Comparison of ENCODE assay signal across 16 cellular contexts in the genomic region with DNA sequence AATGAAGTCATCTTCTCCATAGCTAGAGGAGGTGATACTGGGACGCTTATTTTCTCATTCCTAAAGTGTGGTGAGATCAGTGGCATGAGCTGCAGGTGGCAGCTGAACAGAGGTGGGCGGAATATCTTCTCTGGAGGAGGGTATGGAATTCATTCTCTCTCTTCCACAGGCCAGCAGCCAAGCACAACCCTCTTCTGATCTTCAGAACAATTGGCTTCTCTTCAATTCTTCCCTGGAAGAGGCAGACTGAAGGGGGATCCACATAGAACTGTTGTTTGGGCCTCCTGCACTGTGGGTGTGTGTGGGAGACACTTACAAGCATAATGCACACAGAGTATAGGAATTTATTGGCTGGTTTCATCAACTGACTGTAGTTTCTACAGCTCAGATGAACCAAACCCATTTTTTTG.
DNase-seq lines count a peak whose midpoint lies in the region; TF ChIP-seq lines count a peak whose summit lies in the region.
"Had no signal": no experiment of that assay in that cellular context is flagged by ENCODE, and none has a peak within 500 bp of the region (broad histone marks: within the 10 kb centered on the region; RNA-seq: fewer than 3 reads in every experiment).

No MANE protein-coding gene starts in this region.

- intact Hi-C loops in dorsolateral prefrontal cortex (cut with DNase I) (no loop called here), posterior cingulate gyrus (cut with DNase I) (no loop called here)

- H3K23ac ChIP-seq in mesenchymal stem cell (ENCODE audit: low read length in 2 of 2) = no peak overlapping the region

- H3K27me3 ChIP-seq in BLaER1 = no peaks in the 10 kb centered on the region
- H3K27me3 ChIP-seq in dorsolateral prefrontal cortex = no peaks in the 10 kb centered on the region
- H3K27me3 ChIP-seq in mesenchymal stem cell (ENCODE audit: control insufficient read depth in 1 of 2, insufficient read depth in 1 of 2, low read length in 2 of 2) = peaks cover 0 to 14% of the 10 kb centered on the region in 2 experiments
- no peaks in the 10 kb centered on the region for H3K27me3 ChIP-seq in MG63
- H3K27me3 ChIP-seq: adrenal gland, Peyer's patch had no signal

- no peak overlapping the region for H4K8ac ChIP-seq in mesenchymal stem cell (ENCODE audit: low read length)

- WGBS in mesenchymal stem cell = 93% methylated on average over 1 of the region's 2 CpGs

- H2BK5ac ChIP-seq in mesenchymal stem cell (ENCODE audit: low read depth, low read length, poor library complexity, severe bottlenecking) = no peak overlapping the region

- H2AK5ac ChIP-seq in mesenchymal stem cell (ENCODE audit: low read length, severe bottlenecking) = no peak overlapping the region

- DNase-seq in dorsolateral prefrontal cortex (peak in 7 of 10 donors; percentile 8 to 63 (median 54)), posterior cingulate gyrus (peak in 7 of 10 donors; percentile 13 to 81 (median 43)), HuH-7.5 (ENCODE audit: low spot score) (no peak), mesenchymal stem cell (no peak), GM10248 (ENCODE audit: extremely low spot score) (no peak), MG63 (no peak)
- DNase-seq: adrenal gland, C1 segment of cervical spinal cord, midbrain, NCI-H446, Peyer's patch, T-helper 1 cell had no signal

- H3K14ac ChIP-seq in mesenchymal stem cell (ENCODE audit: low read length in 2 of 2) = no peak overlapping the region

- H3K4me3 ChIP-seq in BLaER1 (no peak overlapping the region), dorsolateral prefrontal cortex (no peak overlapping the region), mesenchymal stem cell (ENCODE audit: insufficient read depth in 1 of 2, low read depth in 1 of 2, low read length in 2 of 2) (no peak overlapping the region), MG63 (no peak overlapping the region)
- H3K4me3 ChIP-seq: adrenal gland, coronary artery, GM23248, Peyer's patch had no signal

- H3K9ac ChIP-seq in BLaER1 (no peak overlapping the region), mesenchymal stem cell (ENCODE audit: low read length) (no peak overlapping the region)
- H3K9ac ChIP-seq: GM23248 had no signal

- no peak overlapping the region for H2BK15ac ChIP-seq in mesenchymal stem cell (ENCODE audit: low read depth, poor library complexity, severe bottlenecking)

- no peak overlapping the region for H3K4ac ChIP-seq in mesenchymal stem cell (ENCODE audit: low read depth in 1 of 2, low read length in 2 of 2)

- H3K27ac ChIP-seq in BLaER1 (peak overlapping the region; percentile 19), KOPT-K1 (ENCODE audit: low read depth, low read length, poor library complexity, severe bottlenecking) (peak overlapping the region; percentile 17), dorsolateral prefrontal cortex (no peak overlapping the region), mesenchymal stem cell (ENCODE audit: low read length, poor library complexity, severe bottlenecking) (no peak overlapping the region)
- H3K27ac ChIP-seq: adrenal gland, coronary artery, GM23248, Peyer's patch had no signal

- H3K36me3 ChIP-seq in BLaER1 (no peaks in the 10 kb centered on the region), KOPT-K1 (ENCODE audit: insufficient read depth, low read length) (no peaks in the 10 kb centered on the region), mesenchymal stem cell (ENCODE audit: control insufficient read depth in 1 of 2, insufficient read depth in 2 of 2, low read depth in 1 of 2, low read length in 2 of 2) (no peaks in the 10 kb centered on the region), MG63 (no peaks in the 10 kb centered on the region)
- H3K36me3 ChIP-seq: adrenal gland, Peyer's patch had no signal

- TF ChIP-seq CTCF in dorsolateral prefrontal cortex (IDR thresholded peaks at IDR 0.05 in 54 of 56, conservative IDR thresholded peaks at IDR 0.05 in 2 of 56; ENCODE audit: low read depth in 1 of 56, partially characterized antibody in 56 of 56) = no peak
- no peak for TF ChIP-seq CTCF in GM10248 (IDR thresholded peaks at IDR 0.05; ENCODE audit: control extremely low read depth, extremely low read depth, low read depth, missing control alignments)

- no peak overlapping the region for H4K91ac ChIP-seq in mesenchymal stem cell (ENCODE audit: low read length)

- POLR2A ChIA-PET in GM10248 (lab: Yijun Ruan, JAX) = no interaction called here

- CTCF ChIA-PET in GM10248 (lab: Yijun Ruan, JAX) = interaction anchor here (1.3 to 1.7 kb wide), 3 partner anchors 9 to 104 kb away, joined by 3 to 7 read pairs (median 3); no protein-coding TSS in a partner anchor

- H3K4me2 ChIP-seq in BLaER1 (peak overlapping the region; percentile 87), mesenchymal stem cell (ENCODE audit: low read length, poor library complexity, severe bottlenecking) (no peak overlapping the region)

- no peaks in the 10 kb centered on the region for H4K20me1 ChIP-seq in BLaER1

- H2AFZ ChIP-seq in mesenchymal stem cell (ENCODE audit: low read depth, low read length) = no peak overlapping the region
- H2AFZ ChIP-seq: GM23248 had no signal

- no peaks in the 10 kb centered on the region for H3K79me1 ChIP-seq in mesenchymal stem cell (replicated peaks; ENCODE audit: low read length, poor library complexity, severe bottlenecking)

- H3K9me3 ChIP-seq in BLaER1 (peaks cover 10% of the 10 kb centered on the region), KOPT-K1 (ENCODE audit: insufficient read depth, low read length, poor library complexity, severe bottlenecking) (no peaks in the 10 kb centered on the region), mesenchymal stem cell (ENCODE audit: control insufficient read depth, low read length) (no peaks in the 10 kb centered on the region), MG63 (no peaks in the 10 kb centered on the region)
- H3K9me3 ChIP-seq: adrenal gland, Peyer's patch had no signal

- H2BK120ac ChIP-seq in mesenchymal stem cell (ENCODE audit: low read depth, low read length) = no peak overlapping the region

- H3K4me1 ChIP-seq in BLaER1 (peaks cover 54% of the 10 kb centered on the region), mesenchymal stem cell (ENCODE audit: control insufficient read depth, insufficient read depth, low read depth, low read length) (peaks cover 2% of the 10 kb centered on the region)

- H2BK12ac ChIP-seq in mesenchymal stem cell (ENCODE audit: low read length in 2 of 2) = no peak overlapping the region

- H3K18ac ChIP-seq in mesenchymal stem cell (ENCODE audit: low read depth in 1 of 2, low read length in 2 of 2) = no peak overlapping the region

Comparison
In these comparisons a context has a peak if more than half of its experiments do, and no peak if none do; other contexts are left out.
1. H3K27ac ChIP-seq: peak in BLaER1 (single experiment) and KOPT-K1 (single experiment); none in dorsolateral prefrontal cortex (0 of 59) and mesenchymal stem cell (single experiment).
2. DNase-seq: peak in dorsolateral prefrontal cortex (7 of 10) and posterior cingulate gyrus (7 of 10); none in HuH-7.5 (single experiment), mesenchymal stem cell (single experiment), GM10248 (single experiment) and MG63 (single experiment).